1 cellular context compared by ENCODE assay signal in the genomic region with DNA sequence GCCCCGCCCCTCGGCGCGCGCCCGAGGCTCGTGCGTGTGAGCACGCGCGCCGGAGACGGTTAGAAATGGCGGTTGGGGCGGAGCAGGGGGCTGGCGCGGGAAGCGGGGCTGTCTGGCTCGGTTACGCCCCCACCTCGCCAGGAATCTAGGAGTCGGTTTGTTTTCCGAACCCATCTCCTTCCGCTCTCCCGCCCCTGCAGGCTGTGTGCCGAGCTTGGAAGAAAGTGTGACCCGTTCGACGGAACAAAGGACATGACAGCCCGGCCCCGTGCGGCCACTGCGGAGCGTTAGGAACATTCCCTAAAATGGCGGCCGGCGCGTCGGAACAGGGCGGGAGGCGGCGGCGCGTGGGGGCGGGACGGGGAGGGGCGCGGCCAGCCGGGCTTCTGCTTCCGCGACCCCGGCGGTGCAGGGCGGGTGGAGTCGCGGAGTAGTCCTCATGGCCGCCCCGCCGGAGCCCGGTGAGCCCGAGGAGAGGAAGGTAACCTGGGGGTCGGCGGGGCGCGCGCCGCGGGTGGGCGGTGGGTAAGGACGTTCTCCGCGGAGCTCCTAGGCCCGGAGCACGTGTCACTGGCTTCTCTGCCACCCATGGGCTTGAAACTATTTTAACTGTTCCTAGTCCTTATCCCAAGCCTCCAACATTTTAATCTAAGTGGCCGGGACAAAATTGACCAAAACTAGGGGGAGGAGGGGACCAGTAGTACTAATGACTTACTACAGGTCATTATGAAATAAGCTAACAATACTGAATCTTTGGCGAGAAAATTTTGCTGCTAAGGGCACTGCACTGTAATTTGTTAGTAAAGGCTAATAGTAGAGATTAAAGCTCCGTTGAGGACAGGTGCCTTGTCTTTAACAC.
TF ChIP-seq lines count a peak whose summit lies in the region.

Gene COX20 (plus strand): TSS at position 383 of the 859 bp plus-strand sequence. CDS start 57 bp downstream, at position 440.

TF ChIP-seq in H1, 55 proteins besides CTCF, POLR2A, EP300 and RAD21 (continued from another document):
- TF ChIP-seq TEAD4 (IDR thresholded peaks at IDR 0.05; ENCODE audit: low read depth, low read length) (no peak), SP1 (IDR thresholded peaks at IDR 0.05; ENCODE audit: low read depth, low read length) (no peak), BCL11A (IDR thresholded peaks at IDR 0.05; ENCODE audit: low read depth in 2 of 2, low read length in 2 of 2) (no peak), NANOG (IDR thresholded peaks at IDR 0.05; ENCODE audit: insufficient read depth, low read depth, low read length, poor library complexity, severe bottlenecking) (no peak), CBX5 (IDR thresholded peaks at IDR 0.05; ENCODE audit: low read depth, low read length) (no peak), CHD1 (IDR thresholded peaks at IDR 0.05; ENCODE audit: low read depth, low read length) (peak; percentile 47; the same call in 1 of the 2 replicates), ASH2L (IDR thresholded peaks at IDR 0.05; ENCODE audit: low read length) (peak; percentile 36), TBP (IDR thresholded peaks at IDR 0.05; ENCODE audit: low read depth, low read length) (peak; percentile 53), TAF7 (optimal IDR thresholded peaks at IDR 0.05; ENCODE audit: borderline replicate concordance, low read depth, low read length) (peak; percentile 60), TCF12 (IDR thresholded peaks at IDR 0.05; ENCODE audit: low read depth, low read length) (no peak), ZNF274 (IDR thresholded peaks at IDR 0.05; ENCODE audit: borderline replicate concordance, extremely low read depth, low read length) (no peak), TAF1 (IDR thresholded peaks at IDR 0.05; ENCODE audit: low read depth, low read length) (peak; percentile 98), HDAC6 (IDR thresholded peaks at IDR 0.05; ENCODE audit: low read depth, low read length) (no peak), RXRA (IDR thresholded peaks at IDR 0.05; ENCODE audit: insufficient read depth, low read depth, low read length) (no peak), SP4 (IDR thresholded peaks at IDR 0.05; ENCODE audit: low read length) (no peak), E2F6 (IDR thresholded peaks at IDR 0.05) (peak; percentile 26; the same call in 1 of the 2 replicates), EZH2 (IDR thresholded peaks at IDR 0.05; ENCODE audit: low read depth, low read length, severe bottlenecking) (no peak), CEBPB (IDR thresholded peaks at IDR 0.05; ENCODE audit: low read depth, low read length) (no peak), GTF2F1 (IDR thresholded peaks at IDR 0.05; ENCODE audit: borderline replicate concordance, low read depth, low read length) (peak; percentile 47; the same call in 1 of the 2 replicates), HDAC2 (IDR thresholded peaks at IDR 0.05; ENCODE audit: borderline replicate concordance in 1 of 2, low read depth in 2 of 2, low read length in 2 of 2) (no peak), CREB1 (IDR thresholded peaks at IDR 0.05) (peak; percentile 50), EGR1 (IDR thresholded peaks at IDR 0.05; ENCODE audit: borderline replicate concordance, low read depth, low read length) (no peak), SP2 (IDR thresholded peaks at IDR 0.05; ENCODE audit: low read length) (no peak), NRF1 (IDR thresholded peaks at IDR 0.05; ENCODE audit: low read depth, low read length) (no peak), CBX8 (IDR thresholded peaks at IDR 0.05; ENCODE audit: borderline replicate concordance, low read depth, low read length) (no peak), PHF8 (conservative IDR thresholded peaks at IDR 0.05; ENCODE audit: low read depth, low read length) (peak; percentile 93), RFX5 (IDR thresholded peaks at IDR 0.05; ENCODE audit: borderline replicate concordance, low read depth, low read length) (no peak), SRF (IDR thresholded peaks at IDR 0.05; ENCODE audit: low read depth, low read length) (no peak), BACH1 (IDR thresholded peaks at IDR 0.05; ENCODE audit: low read length) (no peak), GABPA (IDR thresholded peaks at IDR 0.05; ENCODE audit: borderline replicate concordance, insufficient read depth, low read length) (no peak), KDM5A (IDR thresholded peaks at IDR 0.05; ENCODE audit: low read length) (no peak), RBBP5 (IDR thresholded peaks at IDR 0.05; ENCODE audit: borderline replicate concordance, low read depth, low read length) (peak; percentile 67; the same call in 1 of the 2 replicates), USF2 (IDR thresholded peaks at IDR 0.05; ENCODE audit: low read length) (no peak), SAP30 (IDR thresholded peaks at IDR 0.05; ENCODE audit: insufficient read depth, insufficient replicate concordance, low read length) (no peak), RNF2 (IDR thresholded peaks at IDR 0.05; ENCODE audit: borderline replicate concordance, low read depth, low read length, missing control alignments, poor library complexity, severe bottlenecking) (no peak), KDM1A (IDR thresholded peaks at IDR 0.05; ENCODE audit: borderline replicate concordance, low read length) (no peak), POU5F1 (IDR thresholded peaks at IDR 0.05; ENCODE audit: low read depth, low read length) (no peak), SIN3A (conservative IDR thresholded peaks at IDR 0.05 in 1 of 2, IDR thresholded peaks at IDR 0.05 in 1 of 2; ENCODE audit: low read depth in 1 of 2, low read length in 2 of 2) (0 out of 4 replicates have a peak, but pooled peaks have one; percentile 18 to 65), CHD2 (IDR thresholded peaks at IDR 0.05; ENCODE audit: low read length) (peak; percentile 40; the same call in 1 of the 2 replicates), SIRT6 (IDR thresholded peaks at IDR 0.05; ENCODE audit: low read length) (no peak), KDM4A (IDR thresholded peaks at IDR 0.05; ENCODE audit: low read depth, low read length, severe bottlenecking) (peak; percentile 36), CTBP2 (IDR thresholded peaks at IDR 0.05; ENCODE audit: borderline replicate concordance, insufficient read depth, insufficient read length, low read length) (no peak), BRCA1 (IDR thresholded peaks at IDR 0.05; ENCODE audit: low read depth, low read length) (no peak), YY1 (IDR thresholded peaks at IDR 0.05; ENCODE audit: low read depth, low read length) (peak; percentile 93), FOSL1 (IDR thresholded peaks at IDR 0.05; ENCODE audit: insufficient read depth, low read depth, low read length) (no peak), POLR2AphosphoS5 (IDR thresholded peaks at IDR 0.05; ENCODE audit: low read depth, low read length) (peak; percentile 75; the same call in 1 of the 2 replicates)
- TF ChIP-seq, protein P1, sequence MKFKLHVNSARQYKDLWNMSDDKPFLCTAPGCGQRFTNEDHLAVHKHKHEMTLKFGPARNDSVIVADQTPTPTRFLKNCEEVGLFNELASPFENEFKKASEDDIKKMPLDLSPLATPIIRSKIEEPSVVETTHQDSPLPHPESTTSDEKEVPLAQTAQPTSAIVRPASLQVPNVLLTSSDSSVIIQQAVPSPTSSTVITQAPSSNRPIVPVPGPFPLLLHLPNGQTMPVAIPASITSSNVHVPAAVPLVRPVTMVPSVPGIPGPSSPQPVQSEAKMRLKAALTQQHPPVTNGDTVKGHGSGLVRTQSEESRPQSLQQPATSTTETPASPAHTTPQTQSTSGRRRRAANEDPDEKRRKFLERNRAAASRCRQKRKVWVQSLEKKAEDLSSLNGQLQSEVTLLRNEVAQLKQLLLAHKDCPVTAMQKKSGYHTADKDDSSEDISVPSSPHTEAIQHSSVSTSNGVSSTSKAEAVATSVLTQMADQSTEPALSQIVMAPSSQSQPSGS (IDR thresholded peaks at IDR 0.05; ENCODE audit: low read length): no peak
- TF ChIP-seq, protein P2, sequence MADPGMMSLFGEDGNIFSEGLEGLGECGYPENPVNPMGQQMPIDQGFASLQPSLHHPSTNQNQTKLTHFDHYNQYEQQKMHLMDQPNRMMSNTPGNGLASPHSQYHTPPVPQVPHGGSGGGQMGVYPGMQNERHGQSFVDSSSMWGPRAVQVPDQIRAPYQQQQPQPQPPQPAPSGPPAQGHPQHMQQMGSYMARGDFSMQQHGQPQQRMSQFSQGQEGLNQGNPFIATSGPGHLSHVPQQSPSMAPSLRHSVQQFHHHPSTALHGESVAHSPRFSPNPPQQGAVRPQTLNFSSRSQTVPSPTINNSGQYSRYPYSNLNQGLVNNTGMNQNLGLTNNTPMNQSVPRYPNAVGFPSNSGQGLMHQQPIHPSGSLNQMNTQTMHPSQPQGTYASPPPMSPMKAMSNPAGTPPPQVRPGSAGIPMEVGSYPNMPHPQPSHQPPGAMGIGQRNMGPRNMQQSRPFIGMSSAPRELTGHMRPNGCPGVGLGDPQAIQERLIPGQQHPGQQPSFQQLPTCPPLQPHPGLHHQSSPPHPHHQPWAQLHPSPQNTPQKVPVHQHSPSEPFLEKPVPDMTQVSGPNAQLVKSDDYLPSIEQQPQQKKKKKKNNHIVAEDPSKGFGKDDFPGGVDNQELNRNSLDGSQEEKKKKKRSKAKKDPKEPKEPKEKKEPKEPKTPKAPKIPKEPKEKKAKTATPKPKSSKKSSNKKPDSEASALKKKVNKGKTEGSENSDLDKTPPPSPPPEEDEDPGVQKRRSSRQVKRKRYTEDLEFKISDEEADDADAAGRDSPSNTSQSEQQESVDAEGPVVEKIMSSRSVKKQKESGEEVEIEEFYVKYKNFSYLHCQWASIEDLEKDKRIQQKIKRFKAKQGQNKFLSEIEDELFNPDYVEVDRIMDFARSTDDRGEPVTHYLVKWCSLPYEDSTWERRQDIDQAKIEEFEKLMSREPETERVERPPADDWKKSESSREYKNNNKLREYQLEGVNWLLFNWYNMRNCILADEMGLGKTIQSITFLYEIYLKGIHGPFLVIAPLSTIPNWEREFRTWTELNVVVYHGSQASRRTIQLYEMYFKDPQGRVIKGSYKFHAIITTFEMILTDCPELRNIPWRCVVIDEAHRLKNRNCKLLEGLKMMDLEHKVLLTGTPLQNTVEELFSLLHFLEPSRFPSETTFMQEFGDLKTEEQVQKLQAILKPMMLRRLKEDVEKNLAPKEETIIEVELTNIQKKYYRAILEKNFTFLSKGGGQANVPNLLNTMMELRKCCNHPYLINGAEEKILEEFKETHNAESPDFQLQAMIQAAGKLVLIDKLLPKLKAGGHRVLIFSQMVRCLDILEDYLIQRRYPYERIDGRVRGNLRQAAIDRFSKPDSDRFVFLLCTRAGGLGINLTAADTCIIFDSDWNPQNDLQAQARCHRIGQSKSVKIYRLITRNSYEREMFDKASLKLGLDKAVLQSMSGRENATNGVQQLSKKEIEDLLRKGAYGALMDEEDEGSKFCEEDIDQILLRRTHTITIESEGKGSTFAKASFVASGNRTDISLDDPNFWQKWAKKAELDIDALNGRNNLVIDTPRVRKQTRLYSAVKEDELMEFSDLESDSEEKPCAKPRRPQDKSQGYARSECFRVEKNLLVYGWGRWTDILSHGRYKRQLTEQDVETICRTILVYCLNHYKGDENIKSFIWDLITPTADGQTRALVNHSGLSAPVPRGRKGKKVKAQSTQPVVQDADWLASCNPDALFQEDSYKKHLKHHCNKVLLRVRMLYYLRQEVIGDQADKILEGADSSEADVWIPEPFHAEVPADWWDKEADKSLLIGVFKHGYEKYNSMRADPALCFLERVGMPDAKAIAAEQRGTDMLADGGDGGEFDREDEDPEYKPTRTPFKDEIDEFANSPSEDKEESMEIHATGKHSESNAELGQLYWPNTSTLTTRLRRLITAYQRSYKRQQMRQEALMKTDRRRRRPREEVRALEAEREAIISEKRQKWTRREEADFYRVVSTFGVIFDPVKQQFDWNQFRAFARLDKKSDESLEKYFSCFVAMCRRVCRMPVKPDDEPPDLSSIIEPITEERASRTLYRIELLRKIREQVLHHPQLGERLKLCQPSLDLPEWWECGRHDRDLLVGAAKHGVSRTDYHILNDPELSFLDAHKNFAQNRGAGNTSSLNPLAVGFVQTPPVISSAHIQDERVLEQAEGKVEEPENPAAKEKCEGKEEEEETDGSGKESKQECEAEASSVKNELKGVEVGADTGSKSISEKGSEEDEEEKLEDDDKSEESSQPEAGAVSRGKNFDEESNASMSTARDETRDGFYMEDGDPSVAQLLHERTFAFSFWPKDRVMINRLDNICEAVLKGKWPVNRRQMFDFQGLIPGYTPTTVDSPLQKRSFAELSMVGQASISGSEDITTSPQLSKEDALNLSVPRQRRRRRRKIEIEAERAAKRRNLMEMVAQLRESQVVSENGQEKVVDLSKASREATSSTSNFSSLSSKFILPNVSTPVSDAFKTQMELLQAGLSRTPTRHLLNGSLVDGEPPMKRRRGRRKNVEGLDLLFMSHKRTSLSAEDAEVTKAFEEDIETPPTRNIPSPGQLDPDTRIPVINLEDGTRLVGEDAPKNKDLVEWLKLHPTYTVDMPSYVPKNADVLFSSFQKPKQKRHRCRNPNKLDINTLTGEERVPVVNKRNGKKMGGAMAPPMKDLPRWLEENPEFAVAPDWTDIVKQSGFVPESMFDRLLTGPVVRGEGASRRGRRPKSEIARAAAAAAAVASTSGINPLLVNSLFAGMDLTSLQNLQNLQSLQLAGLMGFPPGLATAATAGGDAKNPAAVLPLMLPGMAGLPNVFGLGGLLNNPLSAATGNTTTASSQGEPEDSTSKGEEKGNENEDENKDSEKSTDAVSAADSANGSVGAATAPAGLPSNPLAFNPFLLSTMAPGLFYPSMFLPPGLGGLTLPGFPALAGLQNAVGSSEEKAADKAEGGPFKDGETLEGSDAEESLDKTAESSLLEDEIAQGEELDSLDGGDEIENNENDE (IDR thresholded peaks at IDR 0.05; ENCODE audit: insufficient replicate concordance, low read length): no peak
TF ChIP-seq in H1: peak in this region for 16.
